7 cellular contexts compared by ENCODE assay signal in genomic region chr1:146032613-146033219, GRCh38. TPM values are rescaled to one million over a fixed set of nuclear protein-coding genes. Genes with fewer than 3 reads are reported as not detected.
DNase-seq lines count a peak whose midpoint lies in the region; ATAC-seq and TF ChIP-seq lines count a peak whose summit lies in the region.

No MANE protein-coding gene starts in this region.

- no peak overlapping the region; a peak in 1 of 4 replicates for H3K4me3 ChIP-seq in SK-N-SH (ENCODE audit: low read depth in 2 of 2, low read length in 1 of 2)
- H3K4me3 ChIP-seq in thoracic aorta = no peak overlapping the region

- CTCF ChIA-PET in SK-N-SH (lab: Yijun Ruan, JAX) = interaction anchor here (0.7 to 3.0 kb wide), 15 partner anchors 9 to 141 kb away, joined by 3 to 20 read pairs (median 4); partner anchors contain the start of gene HJV

- H3K27me3 ChIP-seq in SK-N-SH (ENCODE audit: insufficient read depth) (no peaks in the 10 kb centered on the region), thoracic aorta (replicated peaks; ENCODE audit: insufficient read depth) (no peaks in the 10 kb centered on the region)

- peaks cover 30% of the 10 kb centered on the region for H3F3A ChIP-seq in SK-N-SH (replicated peaks; ENCODE audit: insufficient read depth)

- H3K4me1 ChIP-seq in SK-N-SH (ENCODE audit: control insufficient read depth in 1 of 2, insufficient read depth in 2 of 2, low read depth in 1 of 2, low read length in 1 of 2) (peaks cover 0 to 3% of the 10 kb centered on the region in 2 experiments; a peak in 2 of 4 replicates), thoracic aorta (ENCODE audit: control insufficient read depth in 1 of 2, low read depth in 2 of 2) (peaks cover 3 to 11% of the 10 kb centered on the region in 2 donors)

- H3K36me3 ChIP-seq in SK-N-SH (replicated peaks in 1 of 2; ENCODE audit: control insufficient read depth in 1 of 2, insufficient read depth in 2 of 2, low read length in 1 of 2) (no peaks in the 10 kb centered on the region), thoracic aorta (no peaks in the 10 kb centered on the region)

- H3K9ac ChIP-seq in SK-N-SH = no peak overlapping the region

- peak; percentile 60 for TF ChIP-seq RAD21 in SK-N-SH (IDR thresholded peaks at IDR 0.05; ENCODE audit: low read length)

- H3K79me2 ChIP-seq in SK-N-SH (ENCODE audit: insufficient read depth) = no peaks in the 10 kb centered on the region

- H2AFZ ChIP-seq in SK-N-SH (ENCODE audit: low read depth) = peak overlapping the region; percentile 50; the same call in 1 of the 2 replicates

- TF ChIP-seq CTCF in SK-N-SH (IDR thresholded peaks at IDR 0.05) (peak; percentile 66), thoracic aorta (IDR thresholded peaks at IDR 0.05) (peak; percentile 42)

- H4K20me1 ChIP-seq in SK-N-SH (ENCODE audit: insufficient read depth) = no peaks in the 10 kb centered on the region; the same call in 1 of the 2 replicates

- no peak for ATAC-seq in thoracic aorta (ENCODE audit: insufficient number of reproducible peaks, low FRiP score, low read depth)
- ATAC-seq in GM21515 (IDR thresholded peaks at IDR 0.05; ENCODE audit: unreplicated experiment) = no peak

- DNase-seq in ELF-1 (ENCODE audit: low read depth, low spot score) = peak; percentile 44
- DNase-seq in LoVo (ENCODE audit: low spot score) = peak; percentile 58
- peak; percentile 47 for DNase-seq in SK-N-SH
- peak; percentile 28 for DNase-seq in germinal center (ENCODE audit: low spot score)
- no peak for DNase-seq in thoracic aorta (ENCODE audit: low spot score)
- no peak for DNase-seq in cerebellum (ENCODE audit: low spot score)

- H3K9me3 ChIP-seq in SK-N-SH (no peaks in the 10 kb centered on the region), thoracic aorta (no peaks in the 10 kb centered on the region)

- POLR2A ChIA-PET in SK-N-SH (lab: Yijun Ruan, JAX) = no interaction called here

- TF ChIP-seq EP300 in SK-N-SH (IDR thresholded peaks at IDR 0.05; ENCODE audit: borderline replicate concordance in 1 of 2, low read depth in 1 of 2, low read length in 1 of 2) = no peak

- 42% methylated on average over 6 of the region's 6 CpGs for WGBS in SK-N-SH (ENCODE audit: low lambda C conversion rate)

- H3K9me2 ChIP-seq in SK-N-SH = no peaks in the 10 kb centered on the region

- H3K27ac ChIP-seq in SK-N-SH (ENCODE audit: low read depth in 2 of 2, low read length in 1 of 2) = no peak overlapping the region
- no peak overlapping the region for H3K27ac ChIP-seq in thoracic aorta

- no peak overlapping the region for H3K4me2 ChIP-seq in SK-N-SH

TF ChIP-seq in SK-N-SH, 30 proteins besides CTCF, POLR2A, EP300 and RAD21:
- TF ChIP-seq FOSL2 (IDR thresholded peaks at IDR 0.05; ENCODE audit: borderline replicate concordance, low read depth) (no peak), SMC3 (IDR thresholded peaks at IDR 0.05; ENCODE audit: low read depth, low read length) (peak; percentile 57)

RNA-seq across cellular contexts. Expression of gene HJV, which starts 11.2 kb away (rescaled TPM):
- 0.05 TPM in 1 of 2 replicates, not detected in the other for polyA plus RNA-seq in SK-N-SH (2012; rRNA removed)
- 0.10 TPM in 1 of 2 replicates, not detected in the other for polyA plus RNA-seq in SK-N-SH (2012; cell fraction: cytosol; rRNA removed)
- not detected in 2 replicates for polyA plus RNA-seq in SK-N-SH (2012; cell fraction: nucleus; rRNA removed)
- total RNA-seq in thoracic aorta (not detected), cerebellum (not detected)

RNA-seq across cellular contexts. Expression of gene TXNIP, which starts 36.3 kb away (rescaled TPM):
- 44.6 and 77.3 TPM in 2 replicates for polyA plus RNA-seq in SK-N-SH (2012; rRNA removed)
- 60.3 and 73.3 TPM in 2 replicates for polyA plus RNA-seq in SK-N-SH (2012; cell fraction: cytosol; rRNA removed)
- polyA plus RNA-seq in SK-N-SH (2012; cell fraction: nucleus; rRNA removed) = 41.9 and 93.1 TPM in 2 replicates
- total RNA-seq in thoracic aorta = 100 to 1,000 TPM; 423 to 622 TPM
- total RNA-seq in cerebellum = 147 TPM

Comparison
In these comparisons a context has a peak if more than half of its experiments do, and no peak if none do; other contexts are left out.
1. DNase-seq: peak in ELF-1 (single experiment), LoVo (single experiment), SK-N-SH (single experiment) and germinal center (single experiment); none in thoracic aorta (single experiment) and cerebellum (single experiment).